In genomic region chr16:72877374-72878028, GRCh38 we compare ENCODE assay signal across 9 cellular contexts.
DNase-seq lines count a peak whose midpoint lies in the region; ATAC-seq, FAIRE-seq and TF ChIP-seq lines count a peak whose summit lies in the region.
"Had no signal": no experiment of that assay in that cellular context is flagged by ENCODE, and none has a peak within 500 bp of the region (broad histone marks: within the 10 kb centered on the region; RNA-seq: fewer than 3 reads in every experiment).

No MANE protein-coding gene starts in this region.

- H3K27ac Mint-ChIP-seq in activated T-cell treated with anti-CD3 and anti-CD28 coated beads, Interleukin-2, amount 50 U/mL, for 24 hours, result no peak overlapping the region
- H3K27ac Mint-ChIP-seq in stimulated activated naive B cell treated with anti-CD40 and anti-IgM and Interleukin-4, amounts not matched to agents 10 μg/mL and 1 μg/mL and 100 μg/mL, for 72 hours, result no peak overlapping the region
- H3K27ac Mint-ChIP-seq: T-helper 1 cell treated with Interleukin-12 subunit alpha and Interleukin-12 subunit beta and Interleukin-4 antibody, amounts not matched to agents 30 μg/mL and 1 μg/mL, for 36 hours had no signal

- H3K27ac ChIP-seq in body of pancreas, result peak overlapping the region in 2 of 4 donors; percentile 24 to 28

- no peak for TF ChIP-seq POLR2A in body of pancreas (IDR thresholded peaks at IDR 0.05)

- TF ChIP-seq CTCF in body of pancreas (IDR thresholded peaks at IDR 0.05), result no peak

- H3K27me3 ChIP-seq in body of pancreas, result no peaks in the 10 kb centered on the region

- no peaks in the 10 kb centered on the region for H3K9me3 Mint-ChIP-seq in activated T-cell treated with anti-CD3 and anti-CD28 coated beads, Interleukin-2, amount 50 U/mL, for 24 hours
- peaks cover 0 to 4% of the 10 kb centered on the region in 2 donors for H3K9me3 Mint-ChIP-seq in stimulated activated naive B cell treated with anti-CD40 and anti-IgM and Interleukin-4, amounts not matched to agents 10 μg/mL and 1 μg/mL and 100 μg/mL, for 72 hours
- H3K9me3 Mint-ChIP-seq: T-helper 1 cell treated with Interleukin-12 subunit alpha and Interleukin-12 subunit beta and Interleukin-4 antibody, amounts not matched to agents 30 μg/mL and 1 μg/mL, for 36 hours had no signal

- peaks cover 12% of the 10 kb centered on the region for H3K4me1 ChIP-seq in body of pancreas

- peak; percentile 82 for FAIRE-seq in A204.1 (lab: Jason Lieb, UNC)
- FAIRE-seq in HTR-8/SVneo (lab: Jason Lieb, UNC), result peak; percentile 78

- WGBS in body of pancreas, 2 donors, result 72 to 76% methylated on average over 12 of the region's 12 CpGs

- H3K9me3 ChIP-seq in body of pancreas, result no peaks in the 10 kb centered on the region

- H3K27me3 Mint-ChIP-seq in activated T-cell treated with anti-CD3 and anti-CD28 coated beads, Interleukin-2, amount 50 U/mL, for 24 hours, result peaks cover 29% of the 10 kb centered on the region
- H3K27me3 Mint-ChIP-seq in stimulated activated naive B cell treated with anti-CD40 and anti-IgM and Interleukin-4, amounts not matched to agents 10 μg/mL and 1 μg/mL and 100 μg/mL, for 72 hours, result peaks cover 0 to 6% of the 10 kb centered on the region in 2 donors

- no peak overlapping the region for H3K4me3 Mint-ChIP-seq in activated T-cell treated with anti-CD3 and anti-CD28 coated beads, Interleukin-2, amount 50 U/mL, for 24 hours
- H3K4me3 Mint-ChIP-seq in stimulated activated naive B cell treated with anti-CD40 and anti-IgM and Interleukin-4, amounts not matched to agents 10 μg/mL and 1 μg/mL and 100 μg/mL, for 72 hours, result no peak overlapping the region

- H3K4me3 ChIP-seq in body of pancreas, result no peak overlapping the region

- no peaks in the 10 kb centered on the region for H3K36me3 ChIP-seq in body of pancreas (replicated peaks in 1 of 2; ENCODE audit: insufficient read depth in 1 of 2, low read depth in 2 of 2)

- peaks cover 2% of the 10 kb centered on the region for H3K4me1 Mint-ChIP-seq in activated T-cell treated with anti-CD3 and anti-CD28 coated beads, Interleukin-2, amount 50 U/mL, for 24 hours (ENCODE audit: low read depth)
- peaks cover 2 to 6% of the 10 kb centered on the region in 2 donors for H3K4me1 Mint-ChIP-seq in stimulated activated naive B cell treated with anti-CD40 and anti-IgM and Interleukin-4, amounts not matched to agents 10 μg/mL and 1 μg/mL and 100 μg/mL, for 72 hours

- ATAC-seq in body of pancreas (peak; percentile 63), left lobe of liver (peak; percentile 13), GM21737 (IDR thresholded peaks at IDR 0.05; ENCODE audit: unreplicated experiment) (no peak)
- ATAC-seq in stimulated activated naive B cell treated with anti-CD40 and anti-IgM and Interleukin-4, amounts not matched to agents 10 μg/mL and 1 μg/mL and 100 μg/mL, for 72 hours (replicated peaks), result no peak

- DNase-seq in HTR-8/SVneo (ENCODE audit: insufficient read length, low spot score) (peak; percentile 93), body of pancreas (no peak), left lobe of liver (ENCODE audit: low spot score) (no peak), SHP77 treated with DMSO at 0.1 percent for 48 hours (lab: John Stamatoyannopoulos, UW) (no peak)
- no peak for DNase-seq in activated T-cell treated with anti-CD3 and anti-CD28 coated beads, Interleukin-2, amount 50 U/mL, for 24 hours
- no peak for DNase-seq in stimulated activated naive B cell treated with anti-CD40 and anti-IgM and Interleukin-4, amounts not matched to agents 10 μg/mL and 1 μg/mL and 100 μg/mL, for 72 hours

- intact Hi-C loops in body of pancreas (cut with DNase I), result no loop called here

- H3K36me3 Mint-ChIP-seq in activated T-cell treated with anti-CD3 and anti-CD28 coated beads, Interleukin-2, amount 50 U/mL, for 24 hours (ENCODE audit: low read depth), result no peaks in the 10 kb centered on the region
- peaks cover 3 to 22% of the 10 kb centered on the region in 2 donors for H3K36me3 Mint-ChIP-seq in stimulated activated naive B cell treated with anti-CD40 and anti-IgM and Interleukin-4, amounts not matched to agents 10 μg/mL and 1 μg/mL and 100 μg/mL, for 72 hours

Comparison
In these comparisons a context has a peak if more than half of its experiments do, and no peak if none do; other contexts are left out.
1. ATAC-seq: peak in body of pancreas (single experiment) and left lobe of liver (single experiment); none in stimulated activated naive B cell treated with anti-CD40 and anti-IgM and Interleukin-4, amounts not matched to agents 10 μg/mL and 1 μg/mL and 100 μg/mL, for 72 hours (0 of 2) and GM21737 (single experiment).